In genomic region chr20:44886828-44887227, GRCh38 we compare ENCODE assay signal across 1 cellular context.
TF ChIP-seq lines count a peak whose summit lies in the region.

No MANE protein-coding gene starts in this region.

TF ChIP-seq in HCT116, 20 proteins besides CTCF, POLR2A, EP300 and RAD21 (continued from another document):
- TF ChIP-seq ZBTB33 (IDR thresholded peaks at IDR 0.05; ENCODE audit: extremely low read depth, insufficient replicate concordance, low read length) (no peak), SIN3A (IDR thresholded peaks at IDR 0.05; ENCODE audit: low read depth) (no peak), SRF (IDR thresholded peaks at IDR 0.05; ENCODE audit: low read depth) (no peak), ZFX (IDR thresholded peaks at IDR 0.05) (no peak), ELF1 (IDR thresholded peaks at IDR 0.05; ENCODE audit: borderline replicate concordance, low read depth) (no peak), JUND (IDR thresholded peaks at IDR 0.05) (no peak), TCF7L2 (IDR thresholded peaks at IDR 0.05; ENCODE audit: borderline replicate concordance, extremely low read depth, insufficient read depth, insufficient read length) (no peak), MAX (IDR thresholded peaks at IDR 0.05) (no peak), POLR2AphosphoS5 (IDR thresholded peaks at IDR 0.05; ENCODE audit: low read depth, low read length) (no peak), CBX3 (IDR thresholded peaks at IDR 0.05; ENCODE audit: low read depth) (no peak), CEBPB (IDR thresholded peaks at IDR 0.05; ENCODE audit: low read depth) (no peak)
